ENCODE assay signal across 14 cellular contexts in the genomic region with DNA sequence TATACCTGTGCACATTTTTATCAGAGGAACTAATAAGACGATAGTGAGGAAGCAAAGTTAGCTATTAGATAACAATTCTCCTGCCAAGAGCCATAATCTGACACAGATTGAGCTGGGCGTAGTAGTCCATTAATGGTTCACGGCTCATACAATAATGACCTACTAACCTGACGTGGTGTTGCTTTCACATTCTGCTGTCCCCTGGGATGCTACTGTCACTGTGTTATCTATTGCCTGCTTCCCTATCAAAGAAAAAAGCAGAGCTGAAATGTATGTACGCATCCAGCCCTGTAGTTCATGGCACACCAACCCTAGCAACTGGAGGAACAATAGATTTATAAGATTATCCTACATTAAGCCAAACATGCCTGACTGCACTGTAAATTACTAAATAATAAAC.
DNase-seq lines count a peak whose midpoint lies in the region; TF ChIP-seq lines count a peak whose summit lies in the region.
"Had no signal": no experiment of that assay in that cellular context is flagged by ENCODE, and none has a peak within 500 bp of the region (broad histone marks: within the 10 kb centered on the region; RNA-seq: fewer than 3 reads in every experiment).

No MANE protein-coding gene starts in this region.

- 79% methylated on average over 5 of the region's 5 CpGs for WGBS in esophagus muscularis mucosa

- H3K4me1 ChIP-seq in BE2C (peaks cover 10% of the 10 kb centered on the region), esophagus muscularis mucosa (peaks cover 0 to 5% (median 0%) of the 10 kb centered on the region in 4 donors)
- peaks cover 12 to 22% (median 17%) of the 10 kb centered on the region in 10 experiments; a peak in 18 of 20 replicates for H3K4me1 ChIP-seq in BLaER1 treated with 17β-estradiol and CSF1 and Interleukin-3, amounts not matched to agents 10 nM and 100 nM
- H3K4me1 ChIP-seq: A549 had no signal

- peak overlapping the region in 8 of 11 experiments; percentile 11 to 57 (median 25); a peak in 15 of 22 replicates for H3K4me2 ChIP-seq in BLaER1 treated with 17β-estradiol and CSF1 and Interleukin-3, amounts not matched to agents 10 nM and 100 nM
- H3K4me2 ChIP-seq: A549 had no signal

- DNase-seq in BE2C (peak; percentile 44), esophagus muscularis mucosa (ENCODE audit: extremely low spot score) (peak; percentile 70), retina (peak; percentile 38), globus pallidus (ENCODE audit: low spot score) (no peak), NOMO-1 treated with dmso at 0.1 percent for 144 hours (lab: John Stamatoyannopoulos, UW; ENCODE audit: unreplicated experiment) (no peak)
- DNase-seq: C1 segment of cervical spinal cord; CD4-positive, alpha-beta T cell; DND-41; GDM1; HCEC 1CT; HFFc6 had no signal

- no peaks in the 10 kb centered on the region for H4K20me1 ChIP-seq in BLaER1 treated with 17β-estradiol and CSF1 and Interleukin-3, amounts not matched to agents 10 nM and 100 nM

- TF ChIP-seq EP300 in esophagus muscularis mucosa (IDR thresholded peaks at IDR 0.05), result no peak

- H3K9ac ChIP-seq in BLaER1 treated with 17β-estradiol and CSF1 and Interleukin-3, amounts not matched to agents 10 nM and 100 nM, result no peak overlapping the region

- no peak for TF ChIP-seq POLR2A in esophagus muscularis mucosa (IDR thresholded peaks at IDR 0.05; ENCODE audit: low read depth)

- intact Hi-C loops in esophagus muscularis mucosa (cut with DNase I), result no loop called here

- H3K9me3 ChIP-seq in BE2C (no peaks in the 10 kb centered on the region), esophagus muscularis mucosa (peaks cover 0 to 10% (median 2%) of the 10 kb centered on the region in 4 donors)
- H3K9me3 ChIP-seq in BLaER1 treated with 17β-estradiol and CSF1 and Interleukin-3, amounts not matched to agents 10 nM and 100 nM (replicated peaks in 1 of 11), result peaks cover 0 to 13% (median 8%) of the 10 kb centered on the region in 11 experiments; a peak in 12 of 22 replicates
- H3K9me3 ChIP-seq: A549 had no signal

- H3K4me3 ChIP-seq in BE2C (ENCODE audit: low read depth, low read length) (peak overlapping the region; percentile 42), esophagus muscularis mucosa (no peak overlapping the region)
- H3K4me3 ChIP-seq in BLaER1 treated with 17β-estradiol and CSF1 and Interleukin-3, amounts not matched to agents 10 nM and 100 nM, result no peak overlapping the region
- H3K4me3 ChIP-seq: A549, K562 had no signal

- H3K27ac ChIP-seq in BLaER1 treated with 17β-estradiol and CSF1 and Interleukin-3, amounts not matched to agents 10 nM and 100 nM, result no peak overlapping the region
- H3K27ac ChIP-seq in esophagus muscularis mucosa (replicated peaks in 1 of 4), result no peak overlapping the region
- H3K27ac ChIP-seq: A549 had no signal

- no peak for TF ChIP-seq CTCF in BE2C (IDR thresholded peaks at IDR 0.05; ENCODE audit: low read depth, low read length)
- TF ChIP-seq CTCF in esophagus muscularis mucosa (IDR thresholded peaks at IDR 0.05), result no peak

- H3K36me3 ChIP-seq in BE2C (no peaks in the 10 kb centered on the region), esophagus muscularis mucosa (no peaks in the 10 kb centered on the region)
- no peaks in the 10 kb centered on the region for H3K36me3 ChIP-seq in BLaER1 treated with 17β-estradiol and CSF1 and Interleukin-3, amounts not matched to agents 10 nM and 100 nM

- H3K27me3 ChIP-seq in BE2C, result no peaks in the 10 kb centered on the region
- no peaks in the 10 kb centered on the region for H3K27me3 ChIP-seq in BLaER1 treated with 17β-estradiol and CSF1 and Interleukin-3, amounts not matched to agents 10 nM and 100 nM
- H3K27me3 ChIP-seq in esophagus muscularis mucosa, result peaks cover 0 to 24% (median 0%) of the 10 kb centered on the region in 4 donors

Comparison
In these comparisons a context has a peak if more than half of its experiments do, and no peak if none do; other contexts are left out.
1. DNase-seq: peak in BE2C (single experiment), esophagus muscularis mucosa (single experiment) and retina (single experiment); none in globus pallidus (single experiment) and NOMO-1 treated with dmso at 0.1 percent for 144 hours (single experiment).